23 cellular contexts compared by ENCODE assay signal in the genomic region with DNA sequence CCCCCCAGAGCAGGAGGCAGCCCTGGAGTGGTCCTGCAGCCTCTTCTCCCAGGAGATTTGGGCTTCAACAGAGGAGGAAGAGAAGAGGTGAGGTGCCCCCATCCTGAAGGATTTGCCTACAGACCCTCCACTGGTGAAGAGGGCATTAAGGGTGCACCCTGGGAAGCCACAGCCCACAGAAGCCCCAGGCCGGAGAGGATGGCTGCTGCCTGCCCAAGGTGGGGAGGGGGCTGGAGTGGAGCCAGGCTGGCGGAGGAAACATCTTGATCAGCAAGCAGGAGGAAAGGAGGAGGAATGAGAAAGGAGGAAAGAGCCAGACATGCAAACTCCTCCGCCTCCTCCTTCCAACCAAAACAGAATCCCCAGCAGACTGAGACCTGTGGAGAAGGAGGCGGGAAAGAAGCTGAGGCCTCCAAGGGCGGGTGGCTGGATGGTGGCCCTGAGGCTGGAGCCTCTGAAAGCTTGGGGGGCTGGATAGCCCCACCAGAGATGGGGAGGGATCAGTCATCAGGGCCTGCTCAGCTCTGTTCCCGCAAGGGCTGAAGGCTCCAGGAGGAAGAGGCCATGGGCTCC. TPM values are rescaled to one million over a fixed set of nuclear protein-coding genes. Genes with fewer than 3 reads are reported as not detected.
DNase-seq lines count a peak whose midpoint lies in the region; ATAC-seq and TF ChIP-seq lines count a peak whose summit lies in the region.
"Had no signal": no experiment of that assay in that cellular context is flagged by ENCODE, and none has a peak within 500 bp of the region (broad histone marks: within the 10 kb centered on the region; RNA-seq: fewer than 3 reads in every experiment).

No MANE protein-coding gene starts in this region.

- peak overlapping the region; percentile 67 to 71 for H3K27ac Mint-ChIP-seq in natural killer cell
- H3K27ac Mint-ChIP-seq in natural killer cell treated with Interleukin-12 subunit alpha and Interleukin-12 subunit beta and Interleukin-15 and Interleukin-18, amount 100 ng/mL, for 72 hours, result peak overlapping the region in 1 of 2 donors; percentile 27
- H3K27ac Mint-ChIP-seq: activated CD4-positive, alpha-beta T cell treated with anti-CD3 and anti-CD28 coated beads, Interleukin-2, amount 10 ng/mL, durations not matched to agents 7 days and 5 days; memory B cell had no signal

- H3K4me3 ChIP-seq in gastroesophageal sphincter (no peak overlapping the region), osteoblast (ENCODE audit: insufficient read depth, low read length) (no peak overlapping the region), foreskin fibroblast (ENCODE audit: low read depth in 1 of 2, low read length in 2 of 2) (no peak overlapping the region)
- H3K4me3 ChIP-seq: A549, adrenal gland, sigmoid colon had no signal

- no peak overlapping the region for H3K4me2 ChIP-seq in osteoblast (ENCODE audit: insufficient read depth, low read length)

- peaks cover 0 to 98% (median 45%) of the 10 kb centered on the region in 3 donors for H3K4me1 ChIP-seq in gastroesophageal sphincter
- no peaks in the 10 kb centered on the region for H3K4me1 ChIP-seq in osteoblast (ENCODE audit: insufficient read depth, low read length)
- H3K4me1 ChIP-seq: adrenal gland had no signal

- no peaks in the 10 kb centered on the region for H3K79me2 ChIP-seq in osteoblast (ENCODE audit: insufficient read depth, low read length)

- H3K4me3 Mint-ChIP-seq in natural killer cell, result no peak overlapping the region
- no peak overlapping the region for H3K4me3 Mint-ChIP-seq in natural killer cell treated with Interleukin-12 subunit alpha and Interleukin-12 subunit beta and Interleukin-15 and Interleukin-18, amount 100 ng/mL, for 72 hours
- H3K4me3 Mint-ChIP-seq: activated CD4-positive, alpha-beta T cell treated with anti-CD3 and anti-CD28 coated beads, Interleukin-2, amount 10 ng/mL, durations not matched to agents 7 days and 5 days; CD14-positive monocyte; memory B cell had no signal

- no peaks in the 10 kb centered on the region for H3K27me3 ChIP-seq in gastroesophageal sphincter
- H3K27me3 ChIP-seq in osteoblast (ENCODE audit: insufficient read depth, low read length), result no peaks in the 10 kb centered on the region
- H3K27me3 ChIP-seq: adrenal gland, neutrophil, sigmoid colon had no signal

- H2AFZ ChIP-seq in osteoblast (ENCODE audit: low read length), result no peak overlapping the region

- DNase-seq in natural killer cell, result no peak
- no peak for DNase-seq in natural killer cell treated with Interleukin-12 subunit alpha and Interleukin-12 subunit beta and Interleukin-15 and Interleukin-18, amount 100 ng/mL, for 72 hours (ENCODE audit: low spot score)
- DNase-seq in osteoblast (ENCODE audit: insufficient read length, low spot score, missing footprints), result peak; percentile 61
- DNase-seq in foreskin fibroblast, result no peak
- DNase-seq: activated CD4-positive, alpha-beta T cell treated with anti-CD3 and anti-CD28 coated beads, Interleukin-2, amount 10 ng/mL, durations not matched to agents 7 days and 5 days; activated CD8-positive, alpha-beta memory T cell treated with anti-CD3 and anti-CD28 coated beads, Interleukin-2, amount 50 U/mL, for 48 hours; activated effector memory CD4-positive, alpha-beta T cell treated with anti-CD3 and anti-CD28 coated beads, Interleukin-2, amount 50 U/mL, for 16 hours; adrenal gland; central memory CD4-positive, alpha-beta T cell; DMS53; effector CD8-positive, alpha-beta T cell; NCI-H187; NCI-H226; sigmoid colon; stimulated activated CD4-positive, alpha-beta T cell treated with anti-CD3 and anti-CD28 coated beads, Interleukin-1b, Interleukin-23, amount 100 ng/mL, for 48 hours had no signal

- H3K9me3 Mint-ChIP-seq in natural killer cell, result no peaks in the 10 kb centered on the region
- H3K9me3 Mint-ChIP-seq in natural killer cell treated with Interleukin-12 subunit alpha and Interleukin-12 subunit beta and Interleukin-15 and Interleukin-18, amount 100 ng/mL, for 72 hours, result no peaks in the 10 kb centered on the region
- H3K9me3 Mint-ChIP-seq: activated CD4-positive, alpha-beta T cell treated with anti-CD3 and anti-CD28 coated beads, Interleukin-2, amount 10 ng/mL, durations not matched to agents 7 days and 5 days; CD14-positive monocyte; memory B cell had no signal

- intact Hi-C loops in natural killer cell (cut with micrococcal nuclease), result no loop called here

- H3K9me3 ChIP-seq in gastroesophageal sphincter, result no peaks in the 10 kb centered on the region
- H3K9me3 ChIP-seq in osteoblast (ENCODE audit: low read depth, low read length), result no peaks in the 10 kb centered on the region
- H3K9me3 ChIP-seq: A549, adrenal gland, neutrophil, sigmoid colon had no signal

- no peaks in the 10 kb centered on the region for H4K20me1 ChIP-seq in osteoblast (ENCODE audit: insufficient read depth, low read length)

- TF ChIP-seq POLR2A in gastroesophageal sphincter (IDR thresholded peaks at IDR 0.05), result no peak

- TF ChIP-seq CTCF in natural killer cell (IDR thresholded peaks at IDR 0.05), result no peak
- no peak for TF ChIP-seq CTCF in gastroesophageal sphincter (IDR thresholded peaks at IDR 0.05)
- TF ChIP-seq CTCF in osteoblast (IDR thresholded peaks at IDR 0.05; ENCODE audit: extremely low read depth, low read depth, low read length), result no peak
- no peak for TF ChIP-seq CTCF in foreskin fibroblast (IDR thresholded peaks at IDR 0.05; ENCODE audit: low read depth, low read length)

- 11 to 66% methylated on average over 3 of the region's 6 CpGs for WGBS in gastroesophageal sphincter (ENCODE audit: low coverage in 1 of 2), 2 donors

- H3K36me3 Mint-ChIP-seq in natural killer cell, result no peaks in the 10 kb centered on the region
- no peaks in the 10 kb centered on the region for H3K36me3 Mint-ChIP-seq in natural killer cell treated with Interleukin-12 subunit alpha and Interleukin-12 subunit beta and Interleukin-15 and Interleukin-18, amount 100 ng/mL, for 72 hours
- H3K36me3 Mint-ChIP-seq: memory B cell had no signal

- H3K27me3 Mint-ChIP-seq in natural killer cell (ENCODE audit: low read depth in 2 of 2), result no peaks in the 10 kb centered on the region
- H3K27me3 Mint-ChIP-seq in natural killer cell treated with Interleukin-12 subunit alpha and Interleukin-12 subunit beta and Interleukin-15 and Interleukin-18, amount 100 ng/mL, for 72 hours, result no peaks in the 10 kb centered on the region
- H3K27me3 Mint-ChIP-seq: activated CD4-positive, alpha-beta T cell treated with anti-CD3 and anti-CD28 coated beads, Interleukin-2, amount 10 ng/mL, durations not matched to agents 7 days and 5 days had no signal

- no peak for TF ChIP-seq EP300 in gastroesophageal sphincter (IDR thresholded peaks at IDR 0.05)

- H3K36me3 ChIP-seq in gastroesophageal sphincter (peaks cover 0 to 23% of the 10 kb centered on the region in 2 donors), osteoblast (ENCODE audit: insufficient read depth, low read length) (no peaks in the 10 kb centered on the region)
- H3K36me3 ChIP-seq: adrenal gland, sigmoid colon had no signal

- ATAC-seq in natural killer cell (no peak), gastroesophageal sphincter (no peak), GM21528 (IDR thresholded peaks at IDR 0.05; ENCODE audit: low FRiP score, unreplicated experiment) (no peak), HG02678 (IDR thresholded peaks at IDR 0.05; ENCODE audit: unreplicated experiment) (no peak), GM21390 (IDR thresholded peaks at IDR 0.05; ENCODE audit: unreplicated experiment) (no peak)
- no peak for ATAC-seq in natural killer cell treated with Interleukin-12 subunit alpha and Interleukin-12 subunit beta and Interleukin-15 and Interleukin-18, amount 100 ng/mL, for 72 hours

- peaks cover 65 to 86% of the 10 kb centered on the region in 2 donors for H3K4me1 Mint-ChIP-seq in natural killer cell
- H3K4me1 Mint-ChIP-seq in natural killer cell treated with Interleukin-12 subunit alpha and Interleukin-12 subunit beta and Interleukin-15 and Interleukin-18, amount 100 ng/mL, for 72 hours (ENCODE audit: low read depth in 2 of 2), result peaks cover 35 to 58% of the 10 kb centered on the region in 2 donors

- H3K27ac ChIP-seq in gastroesophageal sphincter (peak overlapping the region in 3 of 4 donors; percentile 78 to 86 (median 80)), osteoblast (ENCODE audit: low read depth, low read length) (no peak overlapping the region)
- H3K27ac ChIP-seq: neutrophil had no signal

RNA-seq across cellular contexts. Expression of gene ARRB1, which starts 31.3 kb away (rescaled TPM):
- 100 to 1,000 TPM; 128 to 200 (median 174) TPM for total RNA-seq in natural killer cell
- 10 to 100 TPM; 47.8 to 54.5 TPM for total RNA-seq in natural killer cell treated with Interleukin-12 subunit alpha and Interleukin-12 subunit beta and Interleukin-15 and Interleukin-18, amount 100 ng/mL, for 72 hours
- 100 to 1,000 TPM in 1 of 4 donors, 10 to 100 TPM in 3; 72.3 to 120 (median 93.0) TPM for total RNA-seq in gastroesophageal sphincter
- total RNA-seq in osteoblast, result 14.5 and 19.4 TPM in 2 replicates
